In the genomic region with DNA sequence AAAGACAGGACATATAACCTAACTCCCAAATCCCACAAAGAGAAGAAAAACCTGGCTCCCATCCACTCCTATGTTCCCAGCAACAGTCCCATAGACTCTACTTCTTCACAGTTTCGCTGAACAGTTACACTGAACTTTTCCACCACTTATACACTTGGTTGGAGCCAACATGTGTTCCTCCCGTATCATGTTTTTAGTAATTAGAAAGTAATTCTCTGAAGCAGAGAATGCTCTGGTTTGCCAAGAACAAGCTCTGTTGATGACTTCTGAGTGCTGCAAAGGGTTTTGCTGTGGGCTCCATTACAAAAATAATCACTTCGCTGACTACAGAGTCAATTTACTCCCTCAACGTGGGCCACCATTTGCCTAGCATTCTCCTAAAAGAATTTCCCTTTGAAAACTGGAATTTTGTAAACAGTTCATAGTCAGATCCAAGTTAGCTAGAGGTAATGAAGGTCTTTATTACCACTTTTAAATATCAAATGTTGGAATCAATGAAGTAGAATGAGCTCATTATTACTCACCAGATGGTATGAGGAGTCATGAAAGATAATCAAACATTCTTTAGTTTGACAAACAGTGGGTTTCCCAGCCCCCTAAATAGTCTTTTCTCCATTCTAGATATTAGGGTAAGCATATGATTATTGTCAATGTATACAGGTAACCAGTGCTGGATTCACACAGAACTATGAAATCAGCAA, we compare ENCODE assay signal across 16 cellular contexts.
DNase-seq lines count a peak whose midpoint lies in the region; ATAC-seq lines count a peak whose summit lies in the region.
"Had no signal": no experiment of that assay in that cellular context is flagged by ENCODE, and none has a peak within 500 bp of the region (broad histone marks: within the 10 kb centered on the region; RNA-seq: fewer than 3 reads in every experiment).

No MANE protein-coding gene starts in this region.

- DNase-seq in Right ventricle myocardium superior (no peak), cardiac septum (ENCODE audit: low spot score) (no peak), adipocyte (ENCODE audit: low read depth) (no peak), left cardiac atrium (no peak), SIG-M5 (lab: John Stamatoyannopoulos, UW) (no peak), NCI-H524 (lab: John Stamatoyannopoulos, UW) (no peak)
- DNase-seq in naive thymus-derived CD4-positive, alpha-beta T cell, result no peak
- DNase-seq: activated CD4-positive, CD25-positive, alpha-beta regulatory T cell treated with anti-CD3 and anti-CD28 coated beads, Interleukin-2, amount 50 U/mL, for 72 hours; upper lobe of left lung had no signal

- H3K9me3 Mint-ChIP-seq in naive thymus-derived CD4-positive, alpha-beta T cell, result peaks cover 0 to 2% (median 0%) of the 10 kb centered on the region in 11 donors

- peak overlapping the region; percentile 1 for H3K4me3 ChIP-seq in adipocyte (ENCODE audit: low read length)
- no peak overlapping the region for H3K4me3 ChIP-seq in naive thymus-derived CD4-positive, alpha-beta T cell (ENCODE audit: low read length)
- H3K4me3 ChIP-seq: colonic mucosa, upper lobe of left lung had no signal

- peak overlapping the region; percentile 8 for H3K9ac ChIP-seq in adipocyte (ENCODE audit: low read length)
- H3K9ac ChIP-seq: parathyroid adenoma had no signal

- peaks cover 0 to 22% (median 0%) of the 10 kb centered on the region in 7 donors for H3K4me1 Mint-ChIP-seq in naive thymus-derived CD4-positive, alpha-beta T cell
- H3K4me1 Mint-ChIP-seq: stimulated activated memory B cell treated with anti-CD40 and anti-IgM and Interleukin-4, amounts not matched to agents 10 μg/mL and 1 μg/mL and 100 μg/mL, for 72 hours had no signal

- peaks cover 4 to 26% (median 19%) of the 10 kb centered on the region in 5 donors for H3K27me3 Mint-ChIP-seq in naive thymus-derived CD4-positive, alpha-beta T cell
- H3K27me3 Mint-ChIP-seq: stimulated activated memory B cell treated with anti-CD40 and anti-IgM and Interleukin-4, amounts not matched to agents 10 μg/mL and 1 μg/mL and 100 μg/mL, for 72 hours had no signal

- no peaks in the 10 kb centered on the region for H3K36me3 ChIP-seq in adipocyte (ENCODE audit: control insufficient read depth, insufficient read depth, low read length, severe bottlenecking)
- H3K36me3 ChIP-seq in naive thymus-derived CD4-positive, alpha-beta T cell (ENCODE audit: control insufficient read depth in 2 of 3, insufficient read depth in 3 of 3, low read length in 3 of 3), result no peaks in the 10 kb centered on the region
- H3K36me3 ChIP-seq: colonic mucosa, upper lobe of left lung had no signal

- H3K27ac Mint-ChIP-seq in naive thymus-derived CD4-positive, alpha-beta T cell, result no peak overlapping the region
- H3K27ac Mint-ChIP-seq: stimulated activated memory B cell treated with anti-CD40 and anti-IgM and Interleukin-4, amounts not matched to agents 10 μg/mL and 1 μg/mL and 100 μg/mL, for 72 hours; T-helper 17 cell had no signal

- intact Hi-C loops in Right ventricle myocardium superior (cut with DNase I) (loop anchor here (5.0 kb wide), 1 partner anchor 457 kb away; a partner anchor contains a TSS), cardiac septum (cut with DNase I) (loop anchor here (10.0 kb wide), 1 partner anchor 310 kb away; no protein-coding TSS in a partner anchor), left cardiac atrium (cut with DNase I) (no loop called here)
- intact Hi-C loops in naive thymus-derived CD4-positive, alpha-beta T cell (cut with micrococcal nuclease), result loop anchor here in 1 of 2 donors (10.0 kb wide), 1 partner anchor 630 kb away; no protein-coding TSS in a partner anchor

- no peaks in the 10 kb centered on the region for H3K36me3 Mint-ChIP-seq in naive thymus-derived CD4-positive, alpha-beta T cell
- H3K36me3 Mint-ChIP-seq: stimulated activated memory B cell treated with anti-CD40 and anti-IgM and Interleukin-4, amounts not matched to agents 10 μg/mL and 1 μg/mL and 100 μg/mL, for 72 hours had no signal

- CTCF ChIA-PET in naive thymus-derived CD4-positive, alpha-beta T cell (lab: Charles Lee), result interaction anchor here (0.9 kb wide), 1 partner anchor 632 kb away, joined by 4 read pairs; no protein-coding TSS in a partner anchor

- no peaks in the 10 kb centered on the region for H3K27me3 ChIP-seq in adipocyte (replicated peaks; ENCODE audit: control insufficient read depth, insufficient read depth, low read length)
- H3K27me3 ChIP-seq in naive thymus-derived CD4-positive, alpha-beta T cell (ENCODE audit: control insufficient read depth in 2 of 2, insufficient read depth in 2 of 2, low read length in 2 of 2), result no peaks in the 10 kb centered on the region
- H3K27me3 ChIP-seq: colonic mucosa, upper lobe of left lung had no signal

- H3K27ac ChIP-seq in naive thymus-derived CD4-positive, alpha-beta T cell (ENCODE audit: low read depth, low read length), result no peak overlapping the region
- H3K27ac ChIP-seq: colonic mucosa, epithelial cell of prostate, HL-60, parathyroid adenoma, upper lobe of left lung had no signal

- H3K9me3 ChIP-seq in adipocyte (ENCODE audit: control insufficient read depth, low read length), result peaks cover 4% of the 10 kb centered on the region
- H3K9me3 ChIP-seq in naive thymus-derived CD4-positive, alpha-beta T cell (ENCODE audit: control insufficient read depth in 2 of 3, low read length in 3 of 3), result no peaks in the 10 kb centered on the region
- H3K9me3 ChIP-seq: colonic mucosa, upper lobe of left lung had no signal

- peaks cover 49% of the 10 kb centered on the region for H3K4me1 ChIP-seq in adipocyte (ENCODE audit: control insufficient read depth, insufficient read depth, low read length)
- no peaks in the 10 kb centered on the region for H3K4me1 ChIP-seq in naive thymus-derived CD4-positive, alpha-beta T cell (ENCODE audit: control insufficient read depth in 2 of 2, insufficient read depth in 2 of 2, low read length in 2 of 2)
- H3K4me1 ChIP-seq: colonic mucosa, parathyroid adenoma had no signal

- no peak overlapping the region for H3K4me3 Mint-ChIP-seq in naive thymus-derived CD4-positive, alpha-beta T cell
- H3K4me3 Mint-ChIP-seq: stimulated activated memory B cell treated with anti-CD40 and anti-IgM and Interleukin-4, amounts not matched to agents 10 μg/mL and 1 μg/mL and 100 μg/mL, for 72 hours; T-helper 17 cell had no signal

- peak; percentile 53 for ATAC-seq in Right ventricle myocardium superior (ENCODE audit: poor library complexity)
- peak; percentile 13 to 23 for ATAC-seq in left cardiac atrium
- no peak for ATAC-seq in naive thymus-derived CD4-positive, alpha-beta T cell
- no peak for ATAC-seq in HG03378 (IDR thresholded peaks at IDR 0.05; ENCODE audit: unreplicated experiment)
- ATAC-seq: stimulated activated memory B cell treated with anti-CD40 and anti-IgM and Interleukin-4, amounts not matched to agents 10 μg/mL and 1 μg/mL and 100 μg/mL, for 72 hours had no signal

- POLR2A ChIA-PET in naive thymus-derived CD4-positive, alpha-beta T cell (lab: Charles Lee), result no interaction called here

Comparison
In these comparisons a context has a peak if more than half of its experiments do, and no peak if none do; other contexts are left out.
1. intact Hi-C loops: an anchor here in Right ventricle myocardium superior (5.0 kb wide) and cardiac septum (10.0 kb wide); none called in left cardiac atrium.
2. ATAC-seq: peak in Right ventricle myocardium superior (single experiment) and left cardiac atrium (2 of 2); none in naive thymus-derived CD4-positive, alpha-beta T cell (single experiment) and HG03378 (single experiment).